Comparison of ENCODE assay signal across 15 cellular contexts in genomic region chr17:39774043-39774442, GRCh38. TPM values are rescaled to one million over a fixed set of nuclear protein-coding genes. Genes with fewer than 3 reads are reported as not detected.
A peak's percentile ranks its signal among the peaks of the same experiment; 100 is the strongest.
DNase-seq lines count a peak whose midpoint lies in the region; ATAC-seq and TF ChIP-seq lines count a peak whose summit lies in the region.
"Had no signal": no experiment of that assay in that cellular context is flagged by ENCODE, and none has a peak within 500 bp of the region (broad histone marks: within the 10 kb centered on the region; RNA-seq: fewer than 3 reads in every experiment).

No MANE protein-coding gene starts in this region.

- CTCF ChIA-PET in activated CD8-positive, alpha-beta memory T cell treated with anti-CD3 and anti-CD28 coated beads, Interleukin-2, amount 10 ng/mL, durations not matched to agents 7 days and 5 days (lab: Charles Lee) = interaction anchor here (1.6 kb wide), 1 partner anchor 16 kb away, joined by 3 read pairs; no protein-coding TSS in a partner anchor
- CTCF ChIA-PET in A673 (lab: Charles Lee) (no interaction called here), HEK293T (lab: Yijun Ruan, JAX) (no interaction called here)

- H3K27ac ChIP-seq in Peyer's patch (peak overlapping the region; percentile 65 to 81 (median 74)), colonic mucosa (peak overlapping the region; percentile 1), A673 (ENCODE audit: low read depth, low read length, poor library complexity, severe bottlenecking) (no peak overlapping the region)
- H3K27ac ChIP-seq: SK-N-MC had no signal

- H3K36me3 ChIP-seq in Peyer's patch (no peaks in the 10 kb centered on the region), colonic mucosa (no peaks in the 10 kb centered on the region), A673 (ENCODE audit: insufficient read depth, low read length, poor library complexity, severe bottlenecking) (no peaks in the 10 kb centered on the region)

- H3K9me3 ChIP-seq in Peyer's patch (no peaks in the 10 kb centered on the region), colonic mucosa (no peaks in the 10 kb centered on the region), A673 (ENCODE audit: low read depth, low read length, poor library complexity, severe bottlenecking) (no peaks in the 10 kb centered on the region)

- no peak overlapping the region for H3K9ac ChIP-seq in colonic mucosa (ENCODE audit: low read depth in 2 of 2, low read length in 2 of 2)

- H3K4me1 ChIP-seq in Peyer's patch = peaks cover 0 to 19% (median 2%) of the 10 kb centered on the region in 4 donors
- no peaks in the 10 kb centered on the region for H3K4me1 ChIP-seq in colonic mucosa
- H3K4me1 ChIP-seq in A673 (ENCODE audit: insufficient read depth, low read length, poor library complexity, severe bottlenecking) = no peaks in the 10 kb centered on the region

- no peak for DNase-seq in activated CD8-positive, alpha-beta memory T cell treated with anti-CD3 and anti-CD28 coated beads, Interleukin-2, amount 10 ng/mL, durations not matched to agents 7 days and 5 days
- no peak for DNase-seq in activated CD8-positive, alpha-beta memory T cell treated with anti-CD3 and anti-CD28 coated beads, Interleukin-2, amount 50 U/mL, for 48 hours
- DNase-seq in Peyer's patch (no peak), colonic mucosa (no peak), A673 (ENCODE audit: low spot score) (no peak), MV-4-11 (lab: John Stamatoyannopoulos, UW) (no peak), HEK293T (ENCODE audit: extremely low spot score) (no peak)
- DNase-seq in stimulated activated effector memory CD8-positive, alpha-beta T cell treated with anti-CD3 and anti-CD28 coated beads, Interleukin-12 subunit alpha, Interleukin-12 subunit beta, amount 100 ng/mL, for 72 hours (ENCODE audit: low spot score in 2 of 2) = no peak
- DNase-seq: activated CD4-positive, CD25-positive, alpha-beta regulatory T cell; activated naive CD4-positive, alpha-beta T cell treated with anti-CD3 and anti-CD28 coated beads, Interleukin-2, amount 10 ng/mL, durations not matched to agents 7 days and 5 days; DMS 273 treated with DMSO at 0.1 percent for 48 hours; NCI-H2029 had no signal

- H3K4me3 ChIP-seq in Peyer's patch = peak overlapping the region in 2 of 4 donors; percentile 0 to 13
- no peak overlapping the region for H3K4me3 ChIP-seq in colonic mucosa
- H3K4me3 ChIP-seq in A673 (ENCODE audit: low read depth, low read length, poor library complexity, severe bottlenecking) = no peak overlapping the region
- H3K4me3 ChIP-seq: SK-N-MC had no signal

- peaks cover 50% of the 10 kb centered on the region for H3K36me3 Mint-ChIP-seq in activated CD8-positive, alpha-beta memory T cell treated with anti-CD3 and anti-CD28 coated beads, Interleukin-2, amount 10 ng/mL, durations not matched to agents 7 days and 5 days
- H3K36me3 Mint-ChIP-seq in stimulated activated effector memory CD8-positive, alpha-beta T cell treated with anti-CD3 and anti-CD28 coated beads, Interleukin-12 subunit alpha, Interleukin-12 subunit beta, amount 100 ng/mL, for 72 hours = peaks cover 94% of the 10 kb centered on the region

- H3K27me3 ChIP-seq in Peyer's patch (no peaks in the 10 kb centered on the region), colonic mucosa (no peaks in the 10 kb centered on the region), A673 (replicated peaks; ENCODE audit: insufficient read depth, low read depth, low read length, poor library complexity) (no peaks in the 10 kb centered on the region)

- TF ChIP-seq POLR2A in Peyer's patch (IDR thresholded peaks at IDR 0.05) = no peak

- POLR2A ChIA-PET in A673 (lab: Charles Lee; ENCODE audit: low non-redundant PET) = no interaction called here
- POLR2A ChIA-PET in HEK293T (lab: Yijun Ruan, JAX) = no interaction called here

- peak overlapping the region; percentile 48 for H3K4me3 Mint-ChIP-seq in activated CD8-positive, alpha-beta memory T cell treated with anti-CD3 and anti-CD28 coated beads, Interleukin-2, amount 10 ng/mL, durations not matched to agents 7 days and 5 days
- peak overlapping the region; percentile 72 for H3K4me3 Mint-ChIP-seq in stimulated activated effector memory CD8-positive, alpha-beta T cell treated with anti-CD3 and anti-CD28 coated beads, Interleukin-12 subunit alpha, Interleukin-12 subunit beta, amount 100 ng/mL, for 72 hours
- H3K4me3 Mint-ChIP-seq: activated naive CD4-positive, alpha-beta T cell treated with anti-CD3 and anti-CD28 coated beads, Interleukin-2, amount 10 ng/mL, durations not matched to agents 7 days and 5 days had no signal

- intact Hi-C loops in colonic mucosa (cut with DNase I) (loop anchor here (10.0 kb wide), 1 partner anchor 71 kb away; no protein-coding TSS in a partner anchor), A673 (cut with micrococcal nuclease; ENCODE audit: unreplicated experiment) (no loop called here)

- no TSS peak for BruUV-seq in A673 (replicated peaks; lab: Mats Ljungman, UMichigan)

- no peak for ATAC-seq in activated CD8-positive, alpha-beta memory T cell treated with anti-CD3 and anti-CD28 coated beads, Interleukin-2, amount 10 ng/mL, durations not matched to agents 7 days and 5 days
- ATAC-seq in stimulated activated effector memory CD8-positive, alpha-beta T cell treated with anti-CD3 and anti-CD28 coated beads, Interleukin-12 subunit alpha, Interleukin-12 subunit beta, amount 100 ng/mL, for 72 hours = no peak

- H3K27ac Mint-ChIP-seq in activated CD8-positive, alpha-beta memory T cell treated with anti-CD3 and anti-CD28 coated beads, Interleukin-2, amount 10 ng/mL, durations not matched to agents 7 days and 5 days = peak overlapping the region; percentile 92
- peak overlapping the region; percentile 91 for H3K27ac Mint-ChIP-seq in stimulated activated effector memory CD8-positive, alpha-beta T cell treated with anti-CD3 and anti-CD28 coated beads, Interleukin-12 subunit alpha, Interleukin-12 subunit beta, amount 100 ng/mL, for 72 hours
- H3K27ac Mint-ChIP-seq: progenitor cell of endocrine pancreas had no signal

- TF ChIP-seq CTCF in Peyer's patch (IDR thresholded peaks at IDR 0.05) = no peak
- no peak for TF ChIP-seq CTCF in colonic mucosa (IDR thresholded peaks at IDR 0.05)
- no peak for TF ChIP-seq CTCF in A673 (conservative IDR thresholded peaks at IDR 0.05; ENCODE audit: low read depth, low read length)

- no peaks in the 10 kb centered on the region for H3K9me3 Mint-ChIP-seq in activated CD8-positive, alpha-beta memory T cell treated with anti-CD3 and anti-CD28 coated beads, Interleukin-2, amount 10 ng/mL, durations not matched to agents 7 days and 5 days (ENCODE audit: low read depth)
- H3K9me3 Mint-ChIP-seq in stimulated activated effector memory CD8-positive, alpha-beta T cell treated with anti-CD3 and anti-CD28 coated beads, Interleukin-12 subunit alpha, Interleukin-12 subunit beta, amount 100 ng/mL, for 72 hours = no peaks in the 10 kb centered on the region
- H3K9me3 Mint-ChIP-seq: activated naive CD4-positive, alpha-beta T cell treated with anti-CD3 and anti-CD28 coated beads, Interleukin-2, amount 10 ng/mL, durations not matched to agents 7 days and 5 days had no signal

- H3K4me1 Mint-ChIP-seq in activated CD8-positive, alpha-beta memory T cell treated with anti-CD3 and anti-CD28 coated beads, Interleukin-2, amount 10 ng/mL, durations not matched to agents 7 days and 5 days = peaks cover 87% of the 10 kb centered on the region
- peaks cover 83% of the 10 kb centered on the region for H3K4me1 Mint-ChIP-seq in stimulated activated effector memory CD8-positive, alpha-beta T cell treated with anti-CD3 and anti-CD28 coated beads, Interleukin-12 subunit alpha, Interleukin-12 subunit beta, amount 100 ng/mL, for 72 hours

- H3K27me3 Mint-ChIP-seq in activated CD8-positive, alpha-beta memory T cell treated with anti-CD3 and anti-CD28 coated beads, Interleukin-2, amount 10 ng/mL, durations not matched to agents 7 days and 5 days = no peaks in the 10 kb centered on the region
- H3K27me3 Mint-ChIP-seq: activated naive CD4-positive, alpha-beta T cell treated with anti-CD3 and anti-CD28 coated beads, Interleukin-2, amount 10 ng/mL, durations not matched to agents 7 days and 5 days had no signal

TF ChIP-seq in HEK293T, 16 proteins besides CTCF, POLR2A, EP300 and RAD21:
- TF ChIP-seq BHLHE40 (IDR thresholded peaks at IDR 0.05; ENCODE audit: borderline replicate concordance) (no peak), LEF1 (IDR thresholded peaks at IDR 0.05; ENCODE audit: borderline replicate concordance) (no peak), ELF4 (IDR thresholded peaks at IDR 0.05) (no peak), NFRKB (IDR thresholded peaks at IDR 0.05) (no peak), ZNF384 (IDR thresholded peaks at IDR 0.05) (no peak), FOXK2 (IDR thresholded peaks at IDR 0.05) (no peak), CTBP1 (IDR thresholded peaks at IDR 0.05; ENCODE audit: borderline replicate concordance) (no peak)
- TF ChIP-seq, protein P1, sequence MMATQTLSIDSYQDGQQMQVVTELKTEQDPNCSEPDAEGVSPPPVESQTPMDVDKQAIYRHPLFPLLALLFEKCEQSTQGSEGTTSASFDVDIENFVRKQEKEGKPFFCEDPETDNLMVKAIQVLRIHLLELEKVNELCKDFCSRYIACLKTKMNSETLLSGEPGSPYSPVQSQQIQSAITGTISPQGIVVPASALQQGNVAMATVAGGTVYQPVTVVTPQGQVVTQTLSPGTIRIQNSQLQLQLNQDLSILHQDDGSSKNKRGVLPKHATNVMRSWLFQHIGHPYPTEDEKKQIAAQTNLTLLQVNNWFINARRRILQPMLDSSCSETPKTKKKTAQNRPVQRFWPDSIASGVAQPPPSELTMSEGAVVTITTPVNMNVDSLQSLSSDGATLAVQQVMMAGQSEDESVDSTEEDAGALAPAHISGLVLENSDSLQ (IDR thresholded peaks at IDR 0.05) = no peak

RNA-seq across cellular contexts. Expression of gene GRB7, which starts 36.3 kb away (rescaled TPM):
- total RNA-seq in activated CD8-positive, alpha-beta memory T cell treated with anti-CD3 and anti-CD28 coated beads, Interleukin-2, amount 10 ng/mL, durations not matched to agents 7 days and 5 days = under 1 TPM in 1 of 2 experiments, not detected in 1; 0.19 TPM
- total RNA-seq in Peyer's patch (10 to 100 TPM; 14.0 to 64.0 (median 26.3) TPM), colonic mucosa (10 to 100 TPM; 22.4 to 40.9 TPM), A673 (2021) (0.62 and 0.63 TPM in 2 replicates)
- total RNA-seq: chondrocyte had no signal

RNA-seq across cellular contexts. Expression of gene MIEN1, which starts 43.7 kb away (rescaled TPM):
- 10 to 100 TPM; 45.9 to 46.8 TPM for total RNA-seq in activated CD8-positive, alpha-beta memory T cell treated with anti-CD3 and anti-CD28 coated beads, Interleukin-2, amount 10 ng/mL, durations not matched to agents 7 days and 5 days
- total RNA-seq in Peyer's patch = 10 to 100 TPM; 44.6 to 74.9 (median 57.9) TPM
- total RNA-seq in colonic mucosa = 100 to 1,000 TPM in 1 of 2 donors, 10 to 100 TPM in 1; 74.1 to 103 TPM
- total RNA-seq in A673 (2021) = 30.5 and 33.5 TPM in 2 replicates
